In genomic region chr19:676007-676342, GRCh38 we compare ENCODE assay signal across 11 cellular contexts. TPM values are rescaled to one million over a fixed set of nuclear protein-coding genes. Genes with fewer than 3 reads are reported as not detected.
DNase-seq lines count a peak whose midpoint lies in the region; ATAC-seq and TF ChIP-seq lines count a peak whose summit lies in the region.
"Had no signal": no experiment of that assay in that cellular context is flagged by ENCODE, and none has a peak within 500 bp of the region (broad histone marks: within the 10 kb centered on the region; RNA-seq: fewer than 3 reads in every experiment).

No MANE protein-coding gene starts in this region.

- peak overlapping the region; percentile 61 to 90; a peak in 3 of 4 replicates for H4K8ac ChIP-seq in IMR-90 (ENCODE audit: low read depth in 2 of 2, low read length in 2 of 2)

- H3K4ac ChIP-seq in IMR-90 (ENCODE audit: low read depth, low read length) = peak overlapping the region; percentile 46

- H3K79me1 ChIP-seq in IMR-90 (ENCODE audit: low read depth in 1 of 2, low read length in 2 of 2) = peaks cover 13 to 37% of the 10 kb centered on the region in 2 experiments; a peak in 3 of 4 replicates

- TF ChIP-seq CTCF in IMR-90 (conservative IDR thresholded peaks at IDR 0.05; ENCODE audit: low read depth, low read length) (no peak), mammary epithelial cell (conservative IDR thresholded peaks at IDR 0.05 in 1 of 2, IDR thresholded peaks at IDR 0.05 in 1 of 2; ENCODE audit: extremely low read depth in 1 of 2, insufficient read depth in 1 of 2, low read depth in 1 of 2, low read length in 2 of 2) (no peak), transverse colon (IDR thresholded peaks at IDR 0.05) (no peak)

- peaks cover 8% of the 10 kb centered on the region; the same call in 1 of the 2 replicates for H3K9me1 ChIP-seq in IMR-90 (ENCODE audit: insufficient read depth, low read length)

- peak overlapping the region; percentile 44 for H3K14ac ChIP-seq in IMR-90 (replicated peaks; ENCODE audit: low read depth, low read length)

- POLR2A ChIA-PET in IMR-90 (lab: Charles Lee; ENCODE audit: unreplicated experiment) = no interaction called here

- CTCF ChIA-PET in IMR-90 (lab: Yijun Ruan, JAX) = no interaction called here
- CTCF ChIA-PET in mammary epithelial cell (lab: Charles Lee; ENCODE audit: low non-redundant PET) = no interaction called here

- H2BK5ac ChIP-seq in IMR-90 (ENCODE audit: low read depth, low read length, poor library complexity, severe bottlenecking) = no peak overlapping the region

- peak overlapping the region; percentile 96 for H2AK9ac ChIP-seq in IMR-90 (replicated peaks; ENCODE audit: low read depth, low read length, poor library complexity)

- no peak for ATAC-seq in IMR-90 (ENCODE audit: low read depth)
- ATAC-seq in HG02642 (IDR thresholded peaks at IDR 0.05; ENCODE audit: poor library complexity, unreplicated experiment) = no peak

- intact Hi-C loops in IMR-90 (cut with micrococcal nuclease) = no loop called here
- intact Hi-C loops in mammary epithelial cell (cut with micrococcal nuclease) = no loop called here
- intact Hi-C loops in transverse colon (cut with DNase I; ENCODE audit: low total_unique reads) = no loop called here

- H2AFZ ChIP-seq in IMR-90 (replicated peaks; ENCODE audit: low read length, poor library complexity) (peak overlapping the region; percentile 92), mammary epithelial cell (ENCODE audit: low read depth, low read length) (peak overlapping the region; percentile 23)

- H3K27ac ChIP-seq in IMR-90 (ENCODE audit: insufficient read depth, low read length) (no peak overlapping the region; the same call in 1 of the 2 replicates), mammary epithelial cell (ENCODE audit: insufficient read depth, low read depth, low read length) (no peak overlapping the region), mesodermal cell (ENCODE audit: low read depth, low read length, severe bottlenecking) (no peak overlapping the region), transverse colon (peak overlapping the region; percentile 71 to 99 (median 96))

- H4K91ac ChIP-seq in IMR-90 (ENCODE audit: insufficient read depth, low read depth, low read length) = peak overlapping the region; percentile 47; the same call in 1 of the 2 replicates

- no peak for TF ChIP-seq EP300 in transverse colon (IDR thresholded peaks at IDR 0.05; ENCODE audit: low read depth)

- no peak for TF ChIP-seq POLR2A in IMR-90 (IDR thresholded peaks at IDR 0.05; ENCODE audit: low read depth, low read length)
- TF ChIP-seq POLR2A in transverse colon (IDR thresholded peaks at IDR 0.05) = no peak

- peak overlapping the region; percentile 51 for H2AK5ac ChIP-seq in IMR-90 (ENCODE audit: low read depth, low read length)

- H2BK15ac ChIP-seq in IMR-90 (ENCODE audit: low read depth, low read length) = peak overlapping the region; percentile 31; the same call in 1 of the 3 replicates

- peaks cover 29% of the 10 kb centered on the region for H3K79me2 ChIP-seq in mammary epithelial cell (ENCODE audit: insufficient read depth, low read length)

- no peak overlapping the region for H3K18ac ChIP-seq in IMR-90 (ENCODE audit: low read depth, low read length)

- no peak for DNase-seq in IMR-90
- no peak for DNase-seq in mammary epithelial cell
- peak; percentile 48 for DNase-seq in transverse colon
- DNase-seq in NCI-H1694 treated with DMSO at 0.1 percent for 48 hours (lab: John Stamatoyannopoulos, UW) = no peak
- no peak for DNase-seq in NCI-H2029 (lab: John Stamatoyannopoulos, UW)
- DNase-seq: activated CD4-positive, alpha-beta memory T cell treated with anti-CD3 and anti-CD28 coated beads for 36 hours; naive B cell; NCI-H2171 had no signal

- peak overlapping the region; percentile 81 for H3K4me3 ChIP-seq in IMR-90 (ENCODE audit: insufficient read depth, low read depth, low read length)
- peak overlapping the region; percentile 25 to 84 (median 77) for H3K4me3 ChIP-seq in mammary epithelial cell (replicated peaks in 1 of 3; ENCODE audit: insufficient read depth in 1 of 3, low read depth in 2 of 3, low read length in 3 of 3)
- peak overlapping the region; percentile 29 for H3K4me3 ChIP-seq in mesodermal cell (ENCODE audit: extremely low read depth, insufficient read depth, low read length, poor library complexity, severe bottlenecking)
- H3K4me3 ChIP-seq in transverse colon = peak overlapping the region in 3 of 4 donors; percentile 33 to 49 (median 41)

- H3K9me3 ChIP-seq in IMR-90 (ENCODE audit: control insufficient read depth, insufficient read depth, low read length) (no peaks in the 10 kb centered on the region), mammary epithelial cell (replicated peaks; ENCODE audit: insufficient read depth, low read length) (no peaks in the 10 kb centered on the region), mesodermal cell (ENCODE audit: control insufficient read depth, low read length) (no peaks in the 10 kb centered on the region), transverse colon (no peaks in the 10 kb centered on the region)

- WGBS in IMR-90 (ENCODE audit: extremely low coverage in 2 of 2, insufficient read length in 1 of 2), 2 experiments = 6% methylated on average over 16 of the region's 32 CpGs; no CpG with 5 or more reads in 1 of the 2 experiments
- WGBS in mammary epithelial cell (ENCODE audit: low coverage, missing lambda C conversion rate) = no CpG with 5 or more reads among the region's 32 CpGs
- WGBS in mesodermal cell (ENCODE audit: insufficient coverage in 2 of 2), 2 experiments = 33 to 75% methylated on average over 7 to 18 of the region's 32 CpGs
- 8% methylated on average over 12 of the region's 32 CpGs; no CpG with 5 or more reads in 1 of the 2 donors for WGBS in transverse colon (ENCODE audit: low coverage in 1 of 2), 2 donors

- dilution Hi-C loops in IMR-90 (cut with HindIII; ENCODE audit: low sequenced_read_pairs, unreplicated experiment) (no loop called here), mammary epithelial cell (cut with HindIII; ENCODE audit: low sequenced_read_pairs) (no loop called here)

- H4K20me1 ChIP-seq in IMR-90 (ENCODE audit: insufficient read depth, low read length) (peaks cover 12% of the 10 kb centered on the region), mammary epithelial cell (ENCODE audit: insufficient read depth, low read length) (no peaks in the 10 kb centered on the region)

- no peak for TF ChIP-seq RAD21 in IMR-90 (IDR thresholded peaks at IDR 0.05; ENCODE audit: low read length)

- peak overlapping the region; percentile 36 for H2BK120ac ChIP-seq in IMR-90 (ENCODE audit: low read depth, low read length)

- H3K9ac ChIP-seq in IMR-90 (ENCODE audit: low read depth, low read length) (peak overlapping the region; percentile 18; the same call in 1 of the 2 replicates), mammary epithelial cell (ENCODE audit: insufficient read depth, low read length) (no peak overlapping the region)

- H2BK20ac ChIP-seq in IMR-90 (ENCODE audit: low read depth, low read length) = peak overlapping the region; percentile 33; the same call in 1 of the 2 replicates

- H4K5ac ChIP-seq in IMR-90 (ENCODE audit: low read depth, low read length) = peak overlapping the region; percentile 47

- H3K4me2 ChIP-seq in IMR-90 (ENCODE audit: low read depth, low read length) (peak overlapping the region; percentile 66), mammary epithelial cell (ENCODE audit: insufficient read depth, low read depth, low read length) (peak overlapping the region; percentile 73)

- H3K27me3 ChIP-seq in IMR-90 (ENCODE audit: control insufficient read depth, insufficient read depth, low read length) (no peaks in the 10 kb centered on the region), mammary epithelial cell (ENCODE audit: insufficient read depth, low read length) (no peaks in the 10 kb centered on the region), transverse colon (peaks cover 34% of the 10 kb centered on the region)

- no peak overlapping the region for H3K23ac ChIP-seq in IMR-90 (ENCODE audit: low read depth, low read length)

- H3K36me3 ChIP-seq in IMR-90 (ENCODE audit: control insufficient read depth, insufficient read depth, low read length) = no peaks in the 10 kb centered on the region
- no peaks in the 10 kb centered on the region for H3K36me3 ChIP-seq in mammary epithelial cell (ENCODE audit: insufficient read depth, low read length)
- H3K36me3 ChIP-seq in mesodermal cell (ENCODE audit: control insufficient read depth, insufficient read depth, low read length) = no peaks in the 10 kb centered on the region
- no peaks in the 10 kb centered on the region for H3K36me3 ChIP-seq in transverse colon

- in situ Hi-C loops in IMR-90 (cut with MboI; ENCODE audit: low sequenced_read_pairs) = no loop called here
- in situ Hi-C loops in mammary epithelial cell (cut with MboI; ENCODE audit: low sequenced_read_pairs in 2 of 2) = no loop called here
- in situ Hi-C loops in transverse colon (cut with MboI; ENCODE audit: low pct_ligation_motif_present in 1 of 4, low pct_unique_long_range_greater_than_20kb in 1 of 4, low sequenced_read_pairs in 3 of 4) = no loop called here

- H3K56ac ChIP-seq in IMR-90 (ENCODE audit: extremely low read depth, insufficient read depth, low read length) = no peak overlapping the region

- BruUV-seq in IMR-90 (replicated peaks; lab: Mats Ljungman, UMichigan) (no TSS peak), mammary epithelial cell (replicated peaks; lab: Mats Ljungman, UMichigan) (no TSS peak)

- H3K4me1 ChIP-seq in IMR-90 (ENCODE audit: control insufficient read depth, insufficient read depth, low read length) = peaks cover 22% of the 10 kb centered on the region
- peaks cover 32% of the 10 kb centered on the region for H3K4me1 ChIP-seq in mammary epithelial cell (ENCODE audit: insufficient read depth, low read length)
- peaks cover 9% of the 10 kb centered on the region for H3K4me1 ChIP-seq in mesodermal cell (ENCODE audit: control insufficient read depth, insufficient read depth, low read length, poor library complexity, severe bottlenecking)
- H3K4me1 ChIP-seq in transverse colon = peaks cover 7 to 32% (median 28%) of the 10 kb centered on the region in 4 donors

RNA-seq across cellular contexts. Expression of gene FSTL3, which starts 0.2 kb away (rescaled TPM):
- 32.3 and 39.4 TPM in 2 replicates for total RNA-seq in IMR-90 (2012; rRNA removed)
- polyA plus RNA-seq in IMR-90 (2012; rRNA removed) = 76.9 and 107 TPM in 2 replicates
- polyA plus RNA-seq in IMR-90 (2012; cell fraction: cytosol; rRNA removed) = 42.3 and 113 TPM in 2 replicates
- 262 and 579 TPM in 2 replicates for polyA plus RNA-seq in IMR-90 (2012; cell fraction: nucleus; rRNA removed; ENCODE audit: low replicate concordance)
- total RNA-seq in mammary epithelial cell = 100 to 1,000 TPM; 127 to 140 TPM
- 72.2 TPM for polyA plus RNA-seq in mammary epithelial cell
- polyA minus RNA-seq in mammary epithelial cell = 41.3 TPM
- 15.9 TPM for polyA plus RNA-seq in mesodermal cell (2013, experiment 1 of 2)
- 11.7 TPM for polyA plus RNA-seq in mesodermal cell (2013, experiment 2 of 2)
- 10 to 100 TPM; 14.1 to 37.9 (median 31.2) TPM for total RNA-seq in transverse colon

RNA-seq across cellular contexts. Expression of gene RNF126, which starts 13.0 kb away (rescaled TPM):
- 7.0 and 8.6 TPM in 2 replicates for total RNA-seq in IMR-90 (2012; rRNA removed)
- polyA plus RNA-seq in IMR-90 (2012; rRNA removed) = 25.8 and 27.4 TPM in 2 replicates
- 32.5 and 45.6 TPM in 2 replicates for polyA plus RNA-seq in IMR-90 (2012; cell fraction: cytosol; rRNA removed)
- 38.8 and 87.7 TPM in 2 replicates for polyA plus RNA-seq in IMR-90 (2012; cell fraction: nucleus; rRNA removed; ENCODE audit: low replicate concordance)
- total RNA-seq in mammary epithelial cell = 10 to 100 TPM; 79.2 to 83.9 TPM
- 54.4 TPM for polyA plus RNA-seq in mammary epithelial cell
- polyA minus RNA-seq in mammary epithelial cell = 5.1 TPM
- polyA plus RNA-seq in mesodermal cell (2013, experiment 1 of 2) = 48.9 TPM
- polyA plus RNA-seq in mesodermal cell (2013, experiment 2 of 2) = 40.3 TPM
- total RNA-seq in transverse colon = 100 to 1,000 TPM in 2 of 4 donors, 10 to 100 TPM in 2; 88.6 to 148 (median 102) TPM

RNA-seq across cellular contexts. Expression of gene PRSS57, which starts 19.3 kb away (rescaled TPM):
- not detected in 2 replicates for total RNA-seq in IMR-90 (2012; rRNA removed)
- not detected in 2 replicates for polyA plus RNA-seq in IMR-90 (2012; rRNA removed)
- not detected in 2 replicates for polyA plus RNA-seq in IMR-90 (2012; cell fraction: cytosol; rRNA removed)
- not detected in 2 replicates for polyA plus RNA-seq in IMR-90 (2012; cell fraction: nucleus; rRNA removed; ENCODE audit: low replicate concordance)
- total RNA-seq in mammary epithelial cell = not detected
- not detected for polyA plus RNA-seq in mammary epithelial cell
- not detected for polyA minus RNA-seq in mammary epithelial cell
- not detected for polyA plus RNA-seq in mesodermal cell (2013, experiment 1 of 2)
- polyA plus RNA-seq in mesodermal cell (2013, experiment 2 of 2) = not detected
- total RNA-seq in transverse colon = not detected
- total RNA-seq: activated CD4-positive, alpha-beta memory T cell treated with anti-CD3 and anti-CD28 coated beads for 36 hours; SK-MEL-5 had no signal

RNA-seq across cellular contexts. Expression of gene PALM, which starts 32.8 kb away (rescaled TPM):
- 2.2 TPM in 2 replicates for total RNA-seq in IMR-90 (2012; rRNA removed)
- polyA plus RNA-seq in IMR-90 (2012; rRNA removed) = 7.4 and 8.3 TPM in 2 replicates
- polyA plus RNA-seq in IMR-90 (2012; cell fraction: cytosol; rRNA removed) = 7.9 and 11.3 TPM in 2 replicates
- 8.1 and 11.6 TPM in 2 replicates for polyA plus RNA-seq in IMR-90 (2012; cell fraction: nucleus; rRNA removed; ENCODE audit: low replicate concordance)
- 1 to 10 TPM in 1 of 2 donors, under 1 TPM in 1; 0.33 to 1.0 TPM for total RNA-seq in mammary epithelial cell
- polyA plus RNA-seq in mammary epithelial cell = not detected
- not detected for polyA minus RNA-seq in mammary epithelial cell
- 54.7 TPM for polyA plus RNA-seq in mesodermal cell (2013, experiment 1 of 2)
- polyA plus RNA-seq in mesodermal cell (2013, experiment 2 of 2) = 45.9 TPM
- total RNA-seq in transverse colon = 10 to 100 TPM; 14.1 to 99.3 (median 29.8) TPM

RNA-seq across cellular contexts. Expression of gene FGF22, which starts 36.3 kb away (rescaled TPM):
- not detected in 2 replicates for total RNA-seq in IMR-90 (2012; rRNA removed)
- 0.14 and 0.24 TPM in 2 replicates for polyA plus RNA-seq in IMR-90 (2012; rRNA removed)
- 0.21 and 0.22 TPM in 2 replicates for polyA plus RNA-seq in IMR-90 (2012; cell fraction: cytosol; rRNA removed)
- polyA plus RNA-seq in IMR-90 (2012; cell fraction: nucleus; rRNA removed; ENCODE audit: low replicate concordance) = 0.40 and 2.1 TPM in 2 replicates
- not detected for total RNA-seq in mammary epithelial cell
- not detected for polyA plus RNA-seq in mammary epithelial cell
- not detected for polyA minus RNA-seq in mammary epithelial cell
- not detected for polyA plus RNA-seq in mesodermal cell (2013, experiment 1 of 2)
- not detected for polyA plus RNA-seq in mesodermal cell (2013, experiment 2 of 2)
- not detected for total RNA-seq in transverse colon

Comparison
In these comparisons a context has a peak if more than half of its experiments do, and no peak if none do; other contexts are left out.
1. H3K27ac ChIP-seq: peak in transverse colon (4 of 4); none in IMR-90 (single experiment), mammary epithelial cell (single experiment) and mesodermal cell (single experiment).
2. H3K4me3 ChIP-seq: peak in every context shown above with its lines; median percentile 81 in IMR-90; 77 in mammary epithelial cell; 41 in transverse colon; 29 in mesodermal cell.